ENCODE assay signal across 1 cellular context in the genomic region with DNA sequence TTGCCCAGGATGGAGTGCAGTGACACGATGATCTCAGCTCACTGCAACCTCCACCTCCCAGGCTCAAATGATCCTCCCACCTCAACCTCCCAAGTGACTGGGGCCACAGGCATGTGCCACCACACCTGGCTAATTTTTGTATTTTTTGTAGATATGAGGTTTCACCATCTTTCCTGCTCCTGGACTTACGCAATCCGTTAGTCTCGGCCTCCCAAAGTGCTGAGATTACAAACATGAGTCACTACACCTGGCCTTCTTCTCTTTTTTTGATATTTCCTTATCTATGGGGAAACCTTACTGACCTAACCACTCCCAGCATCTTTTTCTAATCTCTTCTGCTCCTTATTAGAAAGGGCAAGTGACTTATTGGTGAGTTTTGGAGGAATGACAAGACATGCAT.
A peak's percentile ranks its signal among the peaks of the same experiment; 100 is the strongest.
TF ChIP-seq lines count a peak whose summit lies in the region.

No MANE protein-coding gene starts in this region.

TF ChIP-seq in H1, 55 proteins besides CTCF, POLR2A, EP300 and RAD21:
- TF ChIP-seq RXRA (IDR thresholded peaks at IDR 0.05; ENCODE audit: insufficient read depth, low read depth, low read length): no peak
- TF ChIP-seq, protein P1, sequence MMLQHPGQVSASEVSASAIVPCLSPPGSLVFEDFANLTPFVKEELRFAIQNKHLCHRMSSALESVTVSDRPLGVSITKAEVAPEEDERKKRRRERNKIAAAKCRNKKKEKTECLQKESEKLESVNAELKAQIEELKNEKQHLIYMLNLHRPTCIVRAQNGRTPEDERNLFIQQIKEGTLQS (IDR thresholded peaks at IDR 0.05; ENCODE audit: insufficient read depth, low read depth, low read length): no peak
- TF ChIP-seq CHD7 (IDR thresholded peaks at IDR 0.05; ENCODE audit: insufficient replicate concordance, low read length): no peak
- peak; percentile 25; the same call in 1 of the 2 replicates for TF ChIP-seq CEBPB (IDR thresholded peaks at IDR 0.05; ENCODE audit: low read depth, low read length)
